In the genomic region with DNA sequence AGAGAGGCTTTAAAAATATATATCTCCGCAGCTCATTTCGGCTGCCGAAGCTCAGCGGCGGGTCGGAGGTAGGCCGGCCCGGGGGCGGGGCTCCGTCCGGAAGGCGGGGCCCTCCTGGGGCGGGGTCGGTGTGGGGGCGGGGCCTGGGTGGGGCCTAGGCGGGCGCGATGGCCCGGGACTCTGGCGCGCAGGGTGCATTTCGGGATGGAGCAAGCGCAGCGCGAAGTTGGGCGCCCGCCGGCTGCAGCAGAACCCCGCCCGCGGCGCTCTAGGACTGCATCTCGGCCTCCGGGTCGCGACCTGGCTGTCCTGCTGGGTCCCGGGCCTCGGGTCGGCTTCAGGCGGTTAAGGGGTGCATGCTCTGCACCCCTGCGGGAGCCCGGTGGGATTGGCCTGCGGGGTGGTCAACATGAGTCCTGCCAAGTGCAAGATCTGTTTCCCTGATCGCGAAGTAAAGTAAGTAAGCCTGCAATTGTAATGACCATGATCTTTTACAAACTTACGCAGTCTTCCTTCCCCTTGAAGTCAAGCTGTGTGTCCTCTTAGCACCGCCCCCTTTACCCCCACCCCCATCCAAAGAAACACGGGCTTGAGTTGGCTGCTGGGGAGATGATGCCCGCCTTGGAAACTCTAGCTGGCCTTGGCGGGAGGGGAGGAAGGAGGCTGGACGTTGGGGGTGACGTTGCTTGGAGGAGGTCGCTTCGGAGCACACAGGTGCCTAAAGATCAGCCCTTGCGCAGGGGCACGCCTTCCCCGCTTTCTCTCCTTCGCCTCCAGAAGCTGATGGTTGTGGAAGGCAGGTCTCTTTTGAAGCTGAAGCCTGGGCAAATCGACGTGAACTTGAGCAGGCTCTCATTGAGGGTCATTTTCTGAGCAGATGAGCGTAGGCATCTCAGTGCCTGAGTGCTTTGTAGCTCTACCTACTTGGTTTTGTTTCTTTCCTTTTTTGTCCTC, we compare ENCODE assay signal across 8 cellular contexts. TPM values are rescaled to one million over a fixed set of nuclear protein-coding genes. Genes with fewer than 3 reads are reported as not detected.
DNase-seq lines count a peak whose midpoint lies in the region; ATAC-seq and TF ChIP-seq lines count a peak whose summit lies in the region.

No MANE protein-coding gene starts in this region.

- peak; percentile 43 for DNase-seq in DMS 273 treated with DMSO at 0.1 percent for 48 hours (lab: John Stamatoyannopoulos, UW)
- peak; percentile 86 for DNase-seq in LoVo (ENCODE audit: low spot score)
- peak; percentile 21 for DNase-seq in SKM-1 (lab: John Stamatoyannopoulos, UW; ENCODE audit: unreplicated experiment)
- DNase-seq in activated naive CD4-positive, alpha-beta T cell treated with anti-CD3 and anti-CD28 coated beads, Interleukin-2, amount 50 U/mL, for 72 hours (ENCODE audit: low spot score in 2 of 2) = peak; percentile 83 to 84
- DNase-seq in Right ventricle myocardium inferior (ENCODE audit: missing footprints) = peak; percentile 93
- DNase-seq in omental fat pad (ENCODE audit: low spot score) = peak; percentile 45

- ATAC-seq in GM21737 (IDR thresholded peaks at IDR 0.05; ENCODE audit: unreplicated experiment) = peak; percentile 86
- peak; percentile 92 to 93 for ATAC-seq in activated naive CD4-positive, alpha-beta T cell treated with anti-CD3 and anti-CD28 coated beads, Interleukin-2, amount 50 U/mL, for 72 hours
- ATAC-seq in Right ventricle myocardium inferior = peak; percentile 95
- peak; percentile 94 for ATAC-seq in omental fat pad (ENCODE audit: low FRiP score)

- H3K36me3 Mint-ChIP-seq in activated naive CD4-positive, alpha-beta T cell treated with anti-CD3 and anti-CD28 coated beads, Interleukin-2, amount 50 U/mL, for 72 hours = no peaks in the 10 kb centered on the region

- H3K27ac Mint-ChIP-seq in activated naive CD4-positive, alpha-beta T cell treated with anti-CD3 and anti-CD28 coated beads, Interleukin-2, amount 50 U/mL, for 72 hours = peak overlapping the region; percentile 52 to 75

- peak overlapping the region; percentile 66 for H3K27ac ChIP-seq in temporal lobe (ENCODE audit: low read depth, low read length)

- intact Hi-C loops in Right ventricle myocardium inferior (cut with DNase I) = loop anchor here (2.0 kb wide), 1 partner anchor 44 kb away; no protein-coding TSS in a partner anchor

- no peak for TF ChIP-seq CTCF in omental fat pad (IDR thresholded peaks at IDR 0.05)

- H3K9me3 Mint-ChIP-seq in activated naive CD4-positive, alpha-beta T cell treated with anti-CD3 and anti-CD28 coated beads, Interleukin-2, amount 50 U/mL, for 72 hours = no peaks in the 10 kb centered on the region

RNA-seq across cellular contexts. Expression of gene ACACB, which starts 38.4 kb away (rescaled TPM):
- total RNA-seq in activated naive CD4-positive, alpha-beta T cell treated with anti-CD3 and anti-CD28 coated beads, Interleukin-2, amount 50 U/mL, for 72 hours = 10 to 100 TPM; 13.4 to 23.7 TPM
- total RNA-seq in Right ventricle myocardium inferior = 150 TPM
- total RNA-seq in omental fat pad = 1,000 to 10,000 TPM in 3 of 4 donors, 100 to 1,000 TPM in 1; 727 to 1,594 (median 1,364) TPM
- 3.7 TPM for total RNA-seq in temporal lobe

RNA-seq across cellular contexts. Expression of gene UNG, which starts 57.4 kb away (rescaled TPM):
- total RNA-seq in activated naive CD4-positive, alpha-beta T cell treated with anti-CD3 and anti-CD28 coated beads, Interleukin-2, amount 50 U/mL, for 72 hours = 10 to 100 TPM; 49.3 to 74.9 TPM
- total RNA-seq in Right ventricle myocardium inferior (26.9 TPM), omental fat pad (10 to 100 TPM; 13.9 to 52.8 (median 33.6) TPM), temporal lobe (21.1 TPM)

Comparison
In these comparisons a context has a peak if more than half of its experiments do, and no peak if none do; other contexts are left out.
1. Peak in every context shown above with its lines: DNase-seq, ATAC-seq and H3K27ac ChIP-seq.
2. DNase-seq: peak in every context shown above with its lines; median percentile 93 in Right ventricle myocardium inferior; 86 in LoVo; 84 in activated naive CD4-positive, alpha-beta T cell treated with anti-CD3 and anti-CD28 coated beads, Interleukin-2, amount 50 U/mL, for 72 hours; 45 in omental fat pad; 43 in DMS 273 treated with DMSO at 0.1 percent for 48 hours; 21 in SKM-1.